ENCODE assay signal across 27 cellular contexts in the genomic region with DNA sequence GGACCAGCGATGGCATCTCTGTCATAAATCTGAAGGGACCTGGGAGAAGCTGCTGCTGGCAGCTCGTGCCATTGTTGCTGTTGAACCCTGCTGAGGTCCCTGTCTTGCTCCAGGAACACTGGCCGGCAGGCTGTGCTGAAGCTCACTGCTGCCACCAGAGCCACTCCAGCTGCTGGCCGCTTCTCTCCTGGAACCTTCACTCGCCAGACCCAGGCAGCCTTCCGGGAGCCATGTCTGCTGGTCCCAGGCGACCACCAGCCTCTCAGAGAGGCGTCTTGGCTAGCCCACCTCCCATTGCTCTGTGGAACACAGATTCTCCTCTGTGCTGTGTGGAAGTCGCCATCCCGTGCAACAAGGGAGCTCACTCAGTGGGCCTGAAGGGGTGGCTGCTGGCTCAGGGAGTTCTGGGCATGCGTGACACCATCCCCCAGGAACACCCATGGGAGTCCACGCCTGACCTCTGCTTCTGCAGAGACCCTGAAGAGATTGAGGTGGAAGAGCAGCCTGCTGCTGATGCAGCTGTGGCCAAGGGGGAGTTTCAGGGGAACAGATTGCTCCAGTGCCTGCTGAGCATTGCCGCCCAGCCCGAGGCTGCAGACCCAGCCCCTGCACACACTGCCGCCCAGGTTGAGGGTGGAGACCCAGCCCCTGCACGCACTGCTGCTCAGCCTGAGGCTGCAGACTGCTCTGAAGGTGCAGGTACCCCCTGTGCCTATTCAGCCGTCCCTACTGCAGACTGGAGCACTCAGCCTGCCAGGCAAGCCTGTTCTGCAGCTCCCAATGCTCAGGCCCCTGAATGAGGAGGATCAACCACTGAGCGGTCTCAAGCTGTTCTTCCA. TPM values are rescaled to one million over a fixed set of nuclear protein-coding genes. Genes with fewer than 3 reads are reported as not detected.
A peak's percentile ranks its signal among the peaks of the same experiment; 100 is the strongest.
DNase-seq lines count a peak whose midpoint lies in the region; ATAC-seq, FAIRE-seq and TF ChIP-seq lines count a peak whose summit lies in the region.
"Had no signal": no experiment of that assay in that cellular context is flagged by ENCODE, and none has a peak within 500 bp of the region (broad histone marks: within the 10 kb centered on the region; RNA-seq: fewer than 3 reads in every experiment).

No MANE protein-coding gene starts in this region.

- intact Hi-C loops in natural killer cell (cut with micrococcal nuclease) (no loop called here), aorta (cut with DNase I) (no loop called here)

- no peak overlapping the region for H3K27ac Mint-ChIP-seq in natural killer cell treated with Interleukin-12 subunit alpha and Interleukin-12 subunit beta and Interleukin-15 and Interleukin-18, amount 100 ng/mL, for 72 hours
- H3K27ac Mint-ChIP-seq in natural killer cell = no peak overlapping the region
- H3K27ac Mint-ChIP-seq: activated B cell treated with CpG ODN at 0.5 μM for 24 hours; activated naive CD8-positive, alpha-beta T cell treated with anti-CD3 and anti-CD28 coated beads for 36 hours had no signal

- H3K36me3 ChIP-seq in aorta (ENCODE audit: control insufficient read depth in 1 of 2, insufficient read depth in 2 of 2, low read length in 1 of 2) = peaks cover 0 to 1% of the 10 kb centered on the region in 2 donors
- H3K36me3 ChIP-seq: BE2C, ovary had no signal

- H3K4me3 Mint-ChIP-seq in natural killer cell treated with Interleukin-12 subunit alpha and Interleukin-12 subunit beta and Interleukin-15 and Interleukin-18, amount 100 ng/mL, for 72 hours = no peak overlapping the region
- no peak overlapping the region for H3K4me3 Mint-ChIP-seq in natural killer cell
- H3K4me3 Mint-ChIP-seq: activated B cell treated with CpG ODN at 0.5 μM for 24 hours; activated naive CD8-positive, alpha-beta T cell treated with anti-CD3 and anti-CD28 coated beads for 36 hours had no signal

- no peaks in the 10 kb centered on the region for H3K4me1 Mint-ChIP-seq in natural killer cell treated with Interleukin-12 subunit alpha and Interleukin-12 subunit beta and Interleukin-15 and Interleukin-18, amount 100 ng/mL, for 72 hours (ENCODE audit: low read depth in 2 of 2)
- H3K4me1 Mint-ChIP-seq in natural killer cell = no peaks in the 10 kb centered on the region
- H3K4me1 Mint-ChIP-seq: naive B cell had no signal

- no peak overlapping the region for H3K27ac ChIP-seq in aorta (ENCODE audit: low read depth in 1 of 2, low read length in 2 of 2)
- H3K27ac ChIP-seq: esophagus squamous epithelium, ovary had no signal

- H3K4me3 ChIP-seq in aorta (ENCODE audit: low read length in 2 of 2) = no peak overlapping the region
- H3K4me3 ChIP-seq: esophagus squamous epithelium, GM12878, ovary had no signal

- H3K9me3 Mint-ChIP-seq in natural killer cell treated with Interleukin-12 subunit alpha and Interleukin-12 subunit beta and Interleukin-15 and Interleukin-18, amount 100 ng/mL, for 72 hours = no peaks in the 10 kb centered on the region
- no peaks in the 10 kb centered on the region for H3K9me3 Mint-ChIP-seq in natural killer cell
- H3K9me3 Mint-ChIP-seq: activated B cell treated with CpG ODN at 0.5 μM for 24 hours; activated naive CD8-positive, alpha-beta T cell treated with anti-CD3 and anti-CD28 coated beads for 36 hours had no signal

- no peaks in the 10 kb centered on the region for H3K36me3 Mint-ChIP-seq in natural killer cell treated with Interleukin-12 subunit alpha and Interleukin-12 subunit beta and Interleukin-15 and Interleukin-18, amount 100 ng/mL, for 72 hours
- H3K36me3 Mint-ChIP-seq in natural killer cell = no peaks in the 10 kb centered on the region
- H3K36me3 Mint-ChIP-seq: activated naive CD8-positive, alpha-beta T cell treated with anti-CD3 and anti-CD28 coated beads for 36 hours; naive B cell had no signal

- 83% methylated on average over 18 of the region's 18 CpGs for WGBS in aorta, 2 donors

- TF ChIP-seq CTCF in natural killer cell (IDR thresholded peaks at IDR 0.05) = no peak

- ATAC-seq in natural killer cell treated with Interleukin-12 subunit alpha and Interleukin-12 subunit beta and Interleukin-15 and Interleukin-18, amount 100 ng/mL, for 72 hours = peak; percentile 33 to 52
- ATAC-seq in natural killer cell (no peak), HG03175 (IDR thresholded peaks at IDR 0.05; ENCODE audit: unreplicated experiment) (peak; percentile 33), esophagus mucosa (peak; percentile 9), aorta (ENCODE audit: low FRiP score) (peak; percentile 23)
- ATAC-seq: GM12878, left cardiac atrium had no signal

- DNase-seq in natural killer cell treated with Interleukin-12 subunit alpha and Interleukin-12 subunit beta and Interleukin-15 and Interleukin-18, amount 100 ng/mL, for 72 hours (ENCODE audit: low spot score) = no peak
- DNase-seq in natural killer cell (no peak), aorta (no peak), RCC 7860 (ENCODE audit: low spot score) (no peak), HuH-7 (ENCODE audit: low spot score) (no peak), SHP77 treated with DMSO at 0.1 percent for 48 hours (lab: John Stamatoyannopoulos, UW) (no peak)
- DNase-seq: 8988T; activated B cell treated with CpG ODN at 0.5 μM for 24 hours; activated CD4-positive, alpha-beta T cell treated with anti-CD3 and anti-CD28 coated beads, Interleukin-2, amount 50 U/mL, for 48 hours; activated naive CD8-positive, alpha-beta T cell treated with anti-CD3 and anti-CD28 coated beads for 36 hours; BE2C; DMS79; effector CD8-positive, alpha-beta T cell; esophagus squamous epithelium; left cardiac atrium; naive B cell; NCI-H1417 treated with DMSO at 0.1 percent for 48 hours; NCI-H524 treated with DMSO at 0.1 percent for 48 hours; ovary; right cardiac atrium; T1000; trophoblast cell had no signal

- no peaks in the 10 kb centered on the region for H3K9me3 ChIP-seq in aorta (ENCODE audit: control insufficient read depth, low read length)
- H3K9me3 ChIP-seq: BE2C, esophagus squamous epithelium, ovary had no signal

- no peaks in the 10 kb centered on the region for H3K27me3 ChIP-seq in aorta (ENCODE audit: control insufficient read depth in 1 of 2, insufficient read depth in 2 of 2, low read length in 1 of 2)
- H3K27me3 ChIP-seq: BE2C, esophagus squamous epithelium, ovary had no signal

- H3K27me3 Mint-ChIP-seq in natural killer cell treated with Interleukin-12 subunit alpha and Interleukin-12 subunit beta and Interleukin-15 and Interleukin-18, amount 100 ng/mL, for 72 hours = peaks cover 6 to 7% of the 10 kb centered on the region in 2 donors
- peaks cover 7 to 21% of the 10 kb centered on the region in 2 donors for H3K27me3 Mint-ChIP-seq in natural killer cell (ENCODE audit: low read depth in 2 of 2)

- no peak for FAIRE-seq in RCC 7860 (lab: Jason Lieb, UNC)
- FAIRE-seq: GM12878 had no signal

- no peaks in the 10 kb centered on the region for H3K4me1 ChIP-seq in aorta (ENCODE audit: control insufficient read depth in 1 of 2, insufficient read depth in 2 of 2, low read length in 2 of 2)
- H3K4me1 ChIP-seq: BE2C, esophagus squamous epithelium had no signal

RNA-seq across cellular contexts. Expression of gene CYP4V2, which starts 33.1 kb away (rescaled TPM):
- 10 to 100 TPM; 11.7 to 15.2 TPM for total RNA-seq in natural killer cell treated with Interleukin-12 subunit alpha and Interleukin-12 subunit beta and Interleukin-15 and Interleukin-18, amount 100 ng/mL, for 72 hours
- 10 to 100 TPM; 27.9 to 32.5 (median 31.7) TPM for total RNA-seq in natural killer cell
- 3.8 TPM for total RNA-seq in esophagus mucosa
- total RNA-seq in aorta = 10 to 100 TPM; 26.4 to 43.2 TPM
- 10 to 100 TPM; 11.8 to 31.1 TPM for polyA plus RNA-seq in aorta

RNA-seq across cellular contexts. Expression of gene FAM149A, which starts 53.7 kb away (rescaled TPM):
- not detected for total RNA-seq in natural killer cell treated with Interleukin-12 subunit alpha and Interleukin-12 subunit beta and Interleukin-15 and Interleukin-18, amount 100 ng/mL, for 72 hours
- total RNA-seq in natural killer cell = under 1 TPM in 1 of 3 donors, not detected in 2; 0.33 TPM
- 1.6 TPM for total RNA-seq in esophagus mucosa
- 10 to 100 TPM in 1 of 2 donors, 1 to 10 TPM in 1; 7.9 to 17.8 TPM for total RNA-seq in aorta
- 10 to 100 TPM; 12.8 to 25.8 TPM for polyA plus RNA-seq in aorta
- total RNA-seq: activated B cell treated with CpG ODN at 0.5 μM for 24 hours, M059J, RPMI7951 had no signal

Comparison
In these comparisons a context has a peak if more than half of its experiments do, and no peak if none do; other contexts are left out.
1. ATAC-seq: peak in natural killer cell treated with Interleukin-12 subunit alpha and Interleukin-12 subunit beta and Interleukin-15 and Interleukin-18, amount 100 ng/mL, for 72 hours (2 of 2), HG03175 (single experiment), esophagus mucosa (single experiment) and aorta (single experiment); none in natural killer cell (0 of 3).